In genomic region chr5:149757186-149757950, GRCh38 we compare ENCODE assay signal across 16 cellular contexts. TPM values are rescaled to one million over a fixed set of nuclear protein-coding genes. Genes with fewer than 3 reads are reported as not detected.
DNase-seq lines count a peak whose midpoint lies in the region; ATAC-seq, FAIRE-seq and TF ChIP-seq lines count a peak whose summit lies in the region.
"Had no signal": no experiment of that assay in that cellular context is flagged by ENCODE, and none has a peak within 500 bp of the region (broad histone marks: within the 10 kb centered on the region; RNA-seq: fewer than 3 reads in every experiment).

No MANE protein-coding gene starts in this region.

- H3K4me3 ChIP-seq in bronchial epithelial cell (ENCODE audit: low read depth, low read length) = no peak overlapping the region
- H3K4me3 ChIP-seq in muscle layer of colon (ENCODE audit: low read depth in 1 of 2, low read length in 2 of 2) = no peak overlapping the region
- no peak overlapping the region for H3K4me3 ChIP-seq in mesendoderm (ENCODE audit: low read length)
- no peak overlapping the region for H3K4me3 ChIP-seq in MG63
- H3K4me3 ChIP-seq: smooth muscle cell, thoracic aorta had no signal

- peak overlapping the region; percentile 35 for H3K27ac ChIP-seq in muscle layer of colon (ENCODE audit: low read depth, low read length)
- H3K27ac ChIP-seq in mesendoderm (ENCODE audit: low read depth, low read length) = no peak overlapping the region
- H3K27ac ChIP-seq: parathyroid adenoma, thoracic aorta had no signal

- H3K36me3 ChIP-seq in bronchial epithelial cell (ENCODE audit: control insufficient read depth, insufficient read depth, low read length) (no peaks in the 10 kb centered on the region), muscle layer of colon (ENCODE audit: insufficient read depth, low read length) (no peaks in the 10 kb centered on the region), mesendoderm (ENCODE audit: control insufficient read depth, insufficient read depth, low read length) (no peaks in the 10 kb centered on the region), MG63 (no peaks in the 10 kb centered on the region)
- H3K36me3 ChIP-seq: thoracic aorta had no signal

- H3K23ac ChIP-seq in mesendoderm (ENCODE audit: low read length) = no peak overlapping the region

- H2AK5ac ChIP-seq in mesendoderm (ENCODE audit: low read length) = no peak overlapping the region

- FAIRE-seq in bronchial epithelial cell (lab: Jason Lieb, UNC) = no peak

- H2BK120ac ChIP-seq in mesendoderm (ENCODE audit: low read depth, low read length) = no peak overlapping the region

- peak; percentile 17 for DNase-seq in DMS79 (lab: John Stamatoyannopoulos, UW)
- peak; percentile 52 for DNase-seq in NCI-H2081 treated with DMSO at 0.1 percent for 48 hours (lab: John Stamatoyannopoulos, UW)
- peak; percentile 69 for DNase-seq in bronchial epithelial cell (ENCODE audit: low read depth)
- DNase-seq in mesendoderm = no peak
- no peak for DNase-seq in MG63
- no peak for DNase-seq in stimulated activated CD4-positive, alpha-beta T cell treated with anti-CD3 and anti-CD28 coated beads, Interleukin-4, amount 100 ng/mL, for 4 hours
- DNase-seq: activated CD4-positive, alpha-beta T cell treated with anti-CD3 and anti-CD28 coated beads for 1 hour; anterior cingulate cortex; cerebellar nuclear complex; foreskin fibroblast; T-helper 9 cell had no signal

- H3K79me2 ChIP-seq in mesendoderm (ENCODE audit: control insufficient read depth, insufficient read depth, low read length) = no peaks in the 10 kb centered on the region

- no peak overlapping the region for H3K18ac ChIP-seq in mesendoderm (ENCODE audit: low read length)

- no peak for TF ChIP-seq CTCF in bronchial epithelial cell (IDR thresholded peaks at IDR 0.05; ENCODE audit: insufficient read depth, low read length, severe bottlenecking)

- no peak overlapping the region for H4K8ac ChIP-seq in mesendoderm (ENCODE audit: low read depth, low read length)

- H3K4me2 ChIP-seq in mesendoderm (ENCODE audit: low read length) = no peak overlapping the region
- H3K4me2 ChIP-seq: smooth muscle cell had no signal

- no peak overlapping the region for H3K9ac ChIP-seq in muscle layer of colon (ENCODE audit: low read length)
- H3K9ac ChIP-seq in mesendoderm (ENCODE audit: low read length) = no peak overlapping the region
- H3K9ac ChIP-seq: parathyroid adenoma had no signal

- H3K4ac ChIP-seq in mesendoderm (ENCODE audit: low read depth, low read length) = no peak overlapping the region

- no peaks in the 10 kb centered on the region for H3K79me1 ChIP-seq in mesendoderm (ENCODE audit: low read length)

- H2BK15ac ChIP-seq in mesendoderm (replicated peaks; ENCODE audit: low read depth) = no peak overlapping the region

- no peak overlapping the region for H2BK5ac ChIP-seq in mesendoderm (ENCODE audit: low read length)

- H3K27me3 ChIP-seq in bronchial epithelial cell (ENCODE audit: control insufficient read depth, insufficient read depth, low read length) (no peaks in the 10 kb centered on the region), muscle layer of colon (ENCODE audit: control insufficient read depth in 1 of 2, insufficient read depth in 2 of 2, low read length in 2 of 2) (no peaks in the 10 kb centered on the region), mesendoderm (ENCODE audit: insufficient read depth, low read length, poor library complexity) (no peaks in the 10 kb centered on the region), MG63 (no peaks in the 10 kb centered on the region)

- no peak overlapping the region for H3K56ac ChIP-seq in mesendoderm (ENCODE audit: low read length)

- H4K5ac ChIP-seq in mesendoderm (ENCODE audit: low read length) = no peak overlapping the region

- H3K4me1 ChIP-seq in muscle layer of colon (ENCODE audit: insufficient read depth, low read length) = peaks cover 40% of the 10 kb centered on the region
- no peaks in the 10 kb centered on the region for H3K4me1 ChIP-seq in mesendoderm (ENCODE audit: control insufficient read depth, low read depth, low read length)
- H3K4me1 ChIP-seq: parathyroid adenoma had no signal

- H3K9me3 ChIP-seq in muscle layer of colon (ENCODE audit: low read length) (no peaks in the 10 kb centered on the region), MG63 (no peaks in the 10 kb centered on the region)
- H3K9me3 ChIP-seq: thoracic aorta had no signal

- no peak for ATAC-seq in HG03520 (IDR thresholded peaks at IDR 0.05; ENCODE audit: unreplicated experiment)

- no CpG with 5 or more reads among the region's 15 CpGs for whole genome bisulfite sequencing in mesendoderm (ENCODE audit: extremely low coverage, insufficient coverage, low lambda C conversion rate)

RNA-seq across cellular contexts. Expression of gene PPARGC1B, which starts 27.3 kb away (rescaled TPM):
- total RNA-seq in bronchial epithelial cell = 1.8 and 2.0 TPM in 2 replicates
- 2.4 TPM for polyA plus RNA-seq in mesendoderm (2013, experiment 1 of 2)
- polyA plus RNA-seq in mesendoderm (2013, experiment 2 of 2) = 2.6 TPM
- 0.59 and 1.2 TPM in 2 replicates for total RNA-seq in MG63 (2014; rRNA removed; shearing (Covaris generic); ENCODE audit: low replicate concordance)

Comparison
In these comparisons a context has a peak if more than half of its experiments do, and no peak if none do; other contexts are left out.
1. DNase-seq: peak in DMS79 (single experiment), NCI-H2081 treated with DMSO at 0.1 percent for 48 hours (single experiment) and bronchial epithelial cell (single experiment); none in mesendoderm (single experiment), MG63 (single experiment) and stimulated activated CD4-positive, alpha-beta T cell treated with anti-CD3 and anti-CD28 coated beads, Interleukin-4, amount 100 ng/mL, for 4 hours (0 of 2).